Comparison of ENCODE assay signal across 8 cellular contexts in the genomic region with DNA sequence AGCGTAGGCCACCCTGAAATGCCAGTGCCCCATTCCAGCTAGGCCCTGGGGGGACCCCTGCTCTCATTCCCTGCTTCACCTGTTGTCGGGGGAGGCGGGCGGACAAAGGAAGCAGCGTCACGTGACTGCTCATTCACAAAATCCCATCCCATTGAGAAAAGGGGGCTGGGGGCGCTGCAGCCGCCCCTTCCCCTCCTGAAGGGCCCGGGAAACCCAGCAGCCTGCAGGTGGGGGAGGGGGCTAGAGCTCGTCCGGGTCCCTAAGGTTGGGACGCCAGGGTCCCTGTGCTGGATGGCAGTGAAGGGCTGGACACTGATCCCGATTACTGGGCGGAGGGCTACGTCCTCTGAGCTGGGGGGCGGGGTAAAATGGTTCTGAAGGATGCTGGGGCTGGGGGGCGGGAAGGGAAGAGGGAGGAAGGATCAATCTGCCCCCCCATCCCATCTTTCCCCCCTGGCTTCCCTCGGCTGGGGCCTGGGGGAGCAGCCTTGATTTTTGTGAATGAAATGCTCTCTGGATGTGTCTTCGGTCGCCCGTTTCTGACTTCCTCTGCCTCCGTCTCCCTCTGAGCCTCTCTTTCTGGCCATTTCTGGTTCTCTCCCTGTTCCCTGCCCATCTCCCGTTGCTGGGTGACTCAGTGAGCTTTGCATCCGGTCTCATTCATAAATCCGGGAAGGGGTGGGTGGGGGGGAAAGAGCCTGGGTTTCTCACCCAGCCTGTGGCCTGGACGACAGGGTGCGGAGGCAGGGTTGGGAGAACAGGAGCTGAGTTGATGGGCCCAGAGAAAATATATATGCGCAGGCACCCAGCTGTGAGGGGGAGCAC. TPM values are rescaled to one million over a fixed set of nuclear protein-coding genes. Genes with fewer than 3 reads are reported as not detected.
DNase-seq lines count a peak whose midpoint lies in the region; ATAC-seq and TF ChIP-seq lines count a peak whose summit lies in the region.

No MANE protein-coding gene starts in this region.

- peaks cover 32% of the 10 kb centered on the region for H3K4me1 Mint-ChIP-seq in T-helper 17 cell

- peak; percentile 79 for DNase-seq in A172 (ENCODE audit: low spot score)
- peak; percentile 66 for DNase-seq in GM04504 (ENCODE audit: low read depth)
- no peak for DNase-seq in T-helper 17 cell
- DNase-seq in fibroblast of the aortic adventitia (ENCODE audit: low read depth), result peak; percentile 76
- DNase-seq in pulmonary artery endothelial cell (ENCODE audit: low read depth, low spot score), result peak; percentile 45
- DNase-seq in HuH-7.5 (ENCODE audit: low spot score), result no peak
- DNase-seq in Ammon's horn (ENCODE audit: low spot score), result no peak

- H3K9me3 ChIP-seq in T-helper 17 cell (ENCODE audit: control insufficient read depth, low read length, poor library complexity, severe bottlenecking), result no peaks in the 10 kb centered on the region

- H3K4me3 Mint-ChIP-seq in T-helper 17 cell, result peak overlapping the region; percentile 85

- H3K27ac Mint-ChIP-seq in T-helper 17 cell, result no peak overlapping the region

- no peaks in the 10 kb centered on the region for H3K27me3 Mint-ChIP-seq in T-helper 17 cell

- H3K36me3 Mint-ChIP-seq in T-helper 17 cell (ENCODE audit: low read depth), result peaks cover 2% of the 10 kb centered on the region

- TF ChIP-seq CTCF in fibroblast of the aortic adventitia (IDR thresholded peaks at IDR 0.05; ENCODE audit: insufficient read depth, low read length), result no peak

- peak overlapping the region; percentile 90 for H3K4me3 ChIP-seq in fibroblast of the aortic adventitia (ENCODE audit: low read depth, low read length)

- no peak for ATAC-seq in T-helper 17 cell
- ATAC-seq in activated CD4-positive, CD25-positive, alpha-beta regulatory T cell treated with anti-CD3 and anti-CD28 coated beads, Interleukin-2, amount 50 U/mL, for 24 hours, result no peak

RNA-seq across cellular contexts. Expression of gene SPRED3, which starts 0.8 kb away (rescaled TPM):
- total RNA-seq in A172 (2014; rRNA removed; shearing (Covaris generic)), result 2.4 and 2.8 TPM in 2 replicates
- total RNA-seq in T-helper 17 cell, result 1 to 10 TPM; 1.6 to 2.2 TPM
- 0.41 and 9.7 TPM in 2 replicates for total RNA-seq in fibroblast of the aortic adventitia (ENCODE audit: low replicate concordance)
- total RNA-seq in pulmonary artery endothelial cell, result 3.4 and 3.6 TPM in 2 replicates

RNA-seq across cellular contexts. Expression of gene GGN, which starts 1.5 kb away (rescaled TPM):
- total RNA-seq in A172 (2014; rRNA removed; shearing (Covaris generic)), result 0.19 and 2.3 TPM in 2 replicates
- total RNA-seq in T-helper 17 cell (not detected), fibroblast of the aortic adventitia (ENCODE audit: low replicate concordance) (1.3 TPM in 1 of 2 replicates, not detected in the other), pulmonary artery endothelial cell (0.33 and 0.35 TPM in 2 replicates)

RNA-seq across cellular contexts. Expression of gene FAM98C, which starts 13.6 kb away (rescaled TPM):
- total RNA-seq in A172 (2014; rRNA removed; shearing (Covaris generic)), result 10.6 and 16.6 TPM in 2 replicates
- total RNA-seq in T-helper 17 cell (10 to 100 TPM; 29.2 to 31.9 TPM), fibroblast of the aortic adventitia (ENCODE audit: low replicate concordance) (11.9 and 46.0 TPM in 2 replicates), pulmonary artery endothelial cell (7.7 and 8.2 TPM in 2 replicates)

RNA-seq across cellular contexts. Expression of gene PSMD8, which starts 14.9 kb away (rescaled TPM):
- 447 and 579 TPM in 2 replicates for total RNA-seq in A172 (2014; rRNA removed; shearing (Covaris generic))
- total RNA-seq in T-helper 17 cell (10 to 100 TPM; 75.9 to 84.7 TPM), fibroblast of the aortic adventitia (ENCODE audit: low replicate concordance) (55.4 and 223 TPM in 2 replicates), pulmonary artery endothelial cell (316 and 323 TPM in 2 replicates)

RNA-seq across cellular contexts. Expression of gene RASGRP4, which starts 36.7 kb away (rescaled TPM):
- not detected in 2 replicates for total RNA-seq in A172 (2014; rRNA removed; shearing (Covaris generic))
- 1 to 10 TPM; 1.6 to 2.8 TPM for total RNA-seq in T-helper 17 cell
- not detected in 2 replicates for total RNA-seq in fibroblast of the aortic adventitia (ENCODE audit: low replicate concordance)
- not detected in 2 replicates for total RNA-seq in pulmonary artery endothelial cell

Comparison
In these comparisons a context has a peak if more than half of its experiments do, and no peak if none do; other contexts are left out.
1. DNase-seq: peak in A172 (single experiment), GM04504 (single experiment), fibroblast of the aortic adventitia (single experiment) and pulmonary artery endothelial cell (single experiment); none in T-helper 17 cell (0 of 3), HuH-7.5 (single experiment) and Ammon's horn (single experiment).